In genomic region chr7:135170223-135170997, GRCh38 we compare ENCODE assay signal across 1 cellular context.
A peak's percentile ranks its signal among the peaks of the same experiment; 100 is the strongest.
TF ChIP-seq lines count a peak whose summit lies in the region.

A gene with protein sequence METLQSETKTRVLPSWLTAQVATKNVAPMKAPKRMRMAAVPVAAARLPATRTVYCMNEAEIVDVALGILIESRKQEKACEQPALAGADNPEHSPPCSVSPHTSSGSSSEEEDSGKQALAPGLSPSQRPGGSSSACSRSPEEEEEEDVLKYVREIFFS (minus strand): TSS chr7:135170707. CDS start chr7:135168922, 1,785 bp downstream.

TF ChIP-seq in HepG2, 621 proteins besides CTCF, POLR2A, EP300 and RAD21 (continued from another document and continues in another):
- TF ChIP-seq, protein P1, sequence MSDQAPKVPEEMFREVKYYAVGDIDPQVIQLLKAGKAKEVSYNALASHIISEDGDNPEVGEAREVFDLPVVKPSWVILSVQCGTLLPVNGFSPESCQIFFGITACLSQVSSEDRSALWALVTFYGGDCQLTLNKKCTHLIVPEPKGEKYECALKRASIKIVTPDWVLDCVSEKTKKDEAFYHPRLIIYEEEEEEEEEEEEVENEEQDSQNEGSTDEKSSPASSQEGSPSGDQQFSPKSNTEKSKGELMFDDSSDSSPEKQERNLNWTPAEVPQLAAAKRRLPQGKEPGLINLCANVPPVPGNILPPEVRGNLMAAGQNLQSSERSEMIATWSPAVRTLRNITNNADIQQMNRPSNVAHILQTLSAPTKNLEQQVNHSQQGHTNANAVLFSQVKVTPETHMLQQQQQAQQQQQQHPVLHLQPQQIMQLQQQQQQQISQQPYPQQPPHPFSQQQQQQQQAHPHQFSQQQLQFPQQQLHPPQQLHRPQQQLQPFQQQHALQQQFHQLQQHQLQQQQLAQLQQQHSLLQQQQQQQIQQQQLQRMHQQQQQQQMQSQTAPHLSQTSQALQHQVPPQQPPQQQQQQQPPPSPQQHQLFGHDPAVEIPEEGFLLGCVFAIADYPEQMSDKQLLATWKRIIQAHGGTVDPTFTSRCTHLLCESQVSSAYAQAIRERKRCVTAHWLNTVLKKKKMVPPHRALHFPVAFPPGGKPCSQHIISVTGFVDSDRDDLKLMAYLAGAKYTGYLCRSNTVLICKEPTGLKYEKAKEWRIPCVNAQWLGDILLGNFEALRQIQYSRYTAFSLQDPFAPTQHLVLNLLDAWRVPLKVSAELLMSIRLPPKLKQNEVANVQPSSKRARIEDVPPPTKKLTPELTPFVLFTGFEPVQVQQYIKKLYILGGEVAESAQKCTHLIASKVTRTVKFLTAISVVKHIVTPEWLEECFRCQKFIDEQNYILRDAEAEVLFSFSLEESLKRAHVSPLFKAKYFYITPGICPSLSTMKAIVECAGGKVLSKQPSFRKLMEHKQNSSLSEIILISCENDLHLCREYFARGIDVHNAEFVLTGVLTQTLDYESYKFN (CRISPR knock-in tag; conservative IDR thresholded peaks at IDR 0.05) = peak; percentile 59
- TF ChIP-seq POGZ (CRISPR knock-in tag; IDR thresholded peaks at IDR 0.05) (peak; percentile 93), CCDC6 (CRISPR knock-in tag; IDR thresholded peaks at IDR 0.05) (peak; percentile 31; the same call in 1 of the 2 replicates), ZNF138 (CRISPR knock-in tag; IDR thresholded peaks at IDR 0.05; ENCODE audit: low read depth) (no peak), ZNF142 (CRISPR knock-in tag; IDR thresholded peaks at IDR 0.05) (peak; percentile 90; the same call in 1 of the 2 replicates), KLF13 (CRISPR knock-in tag; IDR thresholded peaks at IDR 0.05) (no peak; the same call in none of the 2 replicates), TCF12 (IDR thresholded peaks at IDR 0.05) (no peak), TCF12 (CRISPR knock-in tag; IDR thresholded peaks at IDR 0.05) (peak; percentile 61), ZNF101 (CRISPR knock-in tag; IDR thresholded peaks at IDR 0.05; ENCODE audit: borderline replicate concordance, low read depth) (no peak), THRA (CRISPR knock-in tag; IDR thresholded peaks at IDR 0.05; ENCODE audit: borderline replicate concordance) (0 out of 2 replicates have a peak, but pooled peaks have one; percentile 24), ZNF772 (CRISPR knock-in tag; IDR thresholded peaks at IDR 0.05) (no peak), ZNF644 (CRISPR knock-in tag; IDR thresholded peaks at IDR 0.05; ENCODE audit: low read depth) (no peak), ZNF136 (CRISPR knock-in tag; IDR thresholded peaks at IDR 0.05; ENCODE audit: low read depth) (peak; percentile 93; the same call in 1 of the 2 replicates), ZNF235 (CRISPR knock-in tag; IDR thresholded peaks at IDR 0.05; ENCODE audit: borderline replicate concordance) (peak; percentile 85), TBX3 (IDR thresholded peaks at IDR 0.05; ENCODE audit: borderline replicate concordance) (no peak), ZNF749 (CRISPR knock-in tag; IDR thresholded peaks at IDR 0.05; ENCODE audit: borderline replicate concordance) (no peak; the same call in 1 of the 2 replicates), HCFC1 (IDR thresholded peaks at IDR 0.05; ENCODE audit: low read depth, low read length) (peak; percentile 60), HDAC2 (CRISPR knock-in tag; IDR thresholded peaks at IDR 0.05) (peak; percentile 67), MED8 (CRISPR knock-in tag; IDR thresholded peaks at IDR 0.05; ENCODE audit: insufficient replicate concordance) (peak; percentile 88), RERE (CRISPR knock-in tag; IDR thresholded peaks at IDR 0.05; ENCODE audit: low read depth) (0 out of 2 replicates have a peak, but pooled peaks have one; percentile 28), ZNF335 (CRISPR knock-in tag; IDR thresholded peaks at IDR 0.05) (no peak), ZNF724P (CRISPR knock-in tag; IDR thresholded peaks at IDR 0.05; ENCODE audit: borderline replicate concordance) (peak; percentile 39; the same call in 1 of the 2 replicates), AGO2 (optimal IDR thresholded peaks at IDR 0.05; ENCODE audit: low read depth, low read length) (peak; percentile 99), ZNF780A (CRISPR knock-in tag; IDR thresholded peaks at IDR 0.05) (peak; percentile 58; the same call in 1 of the 2 replicates)
- TF ChIP-seq, protein P2, sequence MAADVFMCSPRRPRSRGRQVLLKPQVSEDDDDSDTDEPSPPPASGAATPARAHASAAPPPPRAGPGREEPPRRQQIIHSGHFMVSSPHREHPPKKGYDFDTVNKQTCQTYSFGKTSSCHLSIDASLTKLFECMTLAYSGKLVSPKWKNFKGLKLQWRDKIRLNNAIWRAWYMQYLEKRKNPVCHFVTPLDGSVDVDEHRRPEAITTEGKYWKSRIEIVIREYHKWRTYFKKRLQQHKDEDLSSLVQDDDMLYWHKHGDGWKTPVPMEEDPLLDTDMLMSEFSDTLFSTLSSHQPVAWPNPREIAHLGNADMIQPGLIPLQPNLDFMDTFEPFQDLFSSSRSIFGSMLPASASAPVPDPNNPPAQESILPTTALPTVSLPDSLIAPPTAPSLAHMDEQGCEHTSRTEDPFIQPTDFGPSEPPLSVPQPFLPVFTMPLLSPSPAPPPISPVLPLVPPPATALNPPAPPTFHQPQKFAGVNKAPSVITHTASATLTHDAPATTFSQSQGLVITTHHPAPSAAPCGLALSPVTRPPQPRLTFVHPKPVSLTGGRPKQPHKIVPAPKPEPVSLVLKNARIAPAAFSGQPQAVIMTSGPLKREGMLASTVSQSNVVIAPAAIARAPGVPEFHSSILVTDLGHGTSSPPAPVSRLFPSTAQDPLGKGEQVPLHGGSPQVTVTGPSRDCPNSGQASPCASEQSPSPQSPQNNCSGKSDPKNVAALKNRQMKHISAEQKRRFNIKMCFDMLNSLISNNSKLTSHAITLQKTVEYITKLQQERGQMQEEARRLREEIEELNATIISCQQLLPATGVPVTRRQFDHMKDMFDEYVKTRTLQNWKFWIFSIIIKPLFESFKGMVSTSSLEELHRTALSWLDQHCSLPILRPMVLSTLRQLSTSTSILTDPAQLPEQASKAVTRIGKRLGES (CRISPR knock-in tag; IDR thresholded peaks at IDR 0.05; ENCODE audit: borderline replicate concordance) = peak; percentile 50; the same call in 1 of the 2 replicates
- TF ChIP-seq, protein P3, sequence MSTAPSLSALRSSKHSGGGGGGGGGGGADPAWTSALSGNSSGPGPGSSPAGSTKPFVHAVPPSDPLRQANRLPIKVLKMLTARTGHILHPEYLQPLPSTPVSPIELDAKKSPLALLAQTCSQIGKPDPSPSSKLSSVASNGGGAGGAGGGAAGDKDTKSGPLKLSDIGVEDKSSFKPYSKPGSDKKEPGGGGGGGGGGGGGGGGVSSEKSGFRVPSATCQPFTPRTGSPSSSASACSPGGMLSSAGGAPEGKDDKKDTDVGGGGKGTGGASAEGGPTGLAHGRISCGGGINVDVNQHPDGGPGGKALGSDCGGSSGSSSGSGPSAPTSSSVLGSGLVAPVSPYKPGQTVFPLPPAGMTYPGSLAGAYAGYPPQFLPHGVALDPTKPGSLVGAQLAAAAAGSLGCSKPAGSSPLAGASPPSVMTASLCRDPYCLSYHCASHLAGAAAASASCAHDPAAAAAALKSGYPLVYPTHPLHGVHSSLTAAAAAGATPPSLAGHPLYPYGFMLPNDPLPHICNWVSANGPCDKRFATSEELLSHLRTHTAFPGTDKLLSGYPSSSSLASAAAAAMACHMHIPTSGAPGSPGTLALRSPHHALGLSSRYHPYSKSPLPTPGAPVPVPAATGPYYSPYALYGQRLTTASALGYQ (CRISPR knock-in tag; IDR thresholded peaks at IDR 0.05) = peak; percentile 66; the same call in 1 of the 2 replicates
- TF ChIP-seq, protein P4, sequence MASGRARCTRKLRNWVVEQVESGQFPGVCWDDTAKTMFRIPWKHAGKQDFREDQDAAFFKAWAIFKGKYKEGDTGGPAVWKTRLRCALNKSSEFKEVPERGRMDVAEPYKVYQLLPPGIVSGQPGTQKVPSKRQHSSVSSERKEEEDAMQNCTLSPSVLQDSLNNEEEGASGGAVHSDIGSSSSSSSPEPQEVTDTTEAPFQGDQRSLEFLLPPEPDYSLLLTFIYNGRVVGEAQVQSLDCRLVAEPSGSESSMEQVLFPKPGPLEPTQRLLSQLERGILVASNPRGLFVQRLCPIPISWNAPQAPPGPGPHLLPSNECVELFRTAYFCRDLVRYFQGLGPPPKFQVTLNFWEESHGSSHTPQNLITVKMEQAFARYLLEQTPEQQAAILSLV (CRISPR knock-in tag; IDR thresholded peaks at IDR 0.05; ENCODE audit: borderline replicate concordance) = 0 out of 2 replicates have a peak, but pooled peaks have one; percentile 34
- TF ChIP-seq, protein P5, sequence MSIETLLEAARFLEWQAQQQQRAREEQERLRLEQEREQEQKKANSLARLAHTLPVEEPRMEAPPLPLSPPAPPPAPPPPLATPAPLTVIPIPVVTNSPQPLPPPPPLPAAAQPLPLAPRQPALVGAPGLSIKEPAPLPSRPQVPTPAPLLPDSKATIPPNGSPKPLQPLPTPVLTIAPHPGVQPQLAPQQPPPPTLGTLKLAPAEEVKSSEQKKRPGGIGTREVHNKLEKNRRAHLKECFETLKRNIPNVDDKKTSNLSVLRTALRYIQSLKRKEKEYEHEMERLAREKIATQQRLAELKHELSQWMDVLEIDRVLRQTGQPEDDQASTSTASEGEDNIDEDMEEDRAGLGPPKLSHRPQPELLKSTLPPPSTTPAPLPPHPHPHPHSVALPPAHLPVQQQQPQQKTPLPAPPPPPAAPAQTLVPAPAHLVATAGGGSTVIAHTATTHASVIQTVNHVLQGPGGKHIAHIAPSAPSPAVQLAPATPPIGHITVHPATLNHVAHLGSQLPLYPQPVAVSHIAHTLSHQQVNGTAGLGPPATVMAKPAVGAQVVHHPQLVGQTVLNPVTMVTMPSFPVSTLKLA (IDR thresholded peaks at IDR 0.05) = 0 out of 2 replicates have a peak, but pooled peaks have one; percentile 10
